In genomic region chr17:9878361-9878760, GRCh38 we compare ENCODE assay signal across 28 cellular contexts. TPM values are rescaled to one million over a fixed set of nuclear protein-coding genes. Genes with fewer than 3 reads are reported as not detected.
"Had no signal": no experiment of that assay in that cellular context is flagged by ENCODE, and none has a peak within 500 bp of the region (broad histone marks: within the 10 kb centered on the region; RNA-seq: fewer than 3 reads in every experiment).

No MANE protein-coding gene starts in this region.

- H3K4me3 ChIP-seq: MG63, Peyer's patch, SJCRH30, SK-N-MC had no signal

- DNase-seq: Karpas-422, KG1, MG63, NCI-H1092, NCI-H1105 treated with DMSO at 0.1 percent for 48 hours, NCI-H1436, NCI-H187, NCI-H2029, NCI-H2081 treated with DMSO at 0.1 percent for 48 hours, NCI-H2171, NCI-H226, NCI-H446, NCI-H510A, NCI-H524 treated with DMSO at 0.1 percent for 48 hours, NCI-H69, NCI-H774, PC-3, Peyer's patch, SHP77 treated with DMSO at 0.1 percent for 48 hours, SJCRH30 had no signal

- H3K36me3 ChIP-seq: MG63, Peyer's patch, SJCRH30 had no signal

- H3K27ac ChIP-seq: Peyer's patch, SJCRH30, SK-N-MC had no signal

- ATAC-seq: HepG2, PC-3, Right ventricle myocardium inferior had no signal

- H3K9me3 ChIP-seq: SJCRH30 had no signal

- H3K27me3 ChIP-seq: MG63, Peyer's patch, SJCRH30 had no signal

- FAIRE-seq: HepG2 had no signal

- H3K4me1 ChIP-seq: Peyer's patch, SJCRH30 had no signal

RNA-seq across cellular contexts. Expression of gene RCVRN, which starts 26.7 kb away (rescaled TPM):
- total RNA-seq: HepG2; HT1080; IMR-90; OCI-LY7; PC-3; Peyer's patch; Right ventricle myocardium inferior; T-helper 1 cell treated with Interleukin-12 subunit alpha and Interleukin-12 subunit beta and Interleukin-4 antibody, amounts not matched to agents 30 ng/mL and 1 ng/mL, for 36 hours had no signal
- polyA plus RNA-seq: HepG2, IMR-90 had no signal

RNA-seq across cellular contexts. Expression of gene GLP2R, which starts 52.6 kb away (rescaled TPM):
- total RNA-seq: IMR-90; OCI-LY7; RPMI7951; SJCRH30; T-helper 1 cell treated with Interleukin-12 subunit alpha and Interleukin-12 subunit beta and Interleukin-4 antibody, amounts not matched to agents 30 ng/mL and 1 ng/mL, for 36 hours had no signal

RNA-seq across cellular contexts. Expression of gene GSG1L2, which starts 56.5 kb away (rescaled TPM):
- total RNA-seq: HepG2; HT1080; IMR-90; OCI-LY7; PC-3; Peyer's patch; Right ventricle myocardium inferior; RPMI7951; SJCRH30; T-helper 1 cell treated with Interleukin-12 subunit alpha and Interleukin-12 subunit beta and Interleukin-4 antibody, amounts not matched to agents 30 ng/mL and 1 ng/mL, for 36 hours had no signal
- polyA plus RNA-seq: HepG2, IMR-90 had no signal
